In the genomic region with DNA sequence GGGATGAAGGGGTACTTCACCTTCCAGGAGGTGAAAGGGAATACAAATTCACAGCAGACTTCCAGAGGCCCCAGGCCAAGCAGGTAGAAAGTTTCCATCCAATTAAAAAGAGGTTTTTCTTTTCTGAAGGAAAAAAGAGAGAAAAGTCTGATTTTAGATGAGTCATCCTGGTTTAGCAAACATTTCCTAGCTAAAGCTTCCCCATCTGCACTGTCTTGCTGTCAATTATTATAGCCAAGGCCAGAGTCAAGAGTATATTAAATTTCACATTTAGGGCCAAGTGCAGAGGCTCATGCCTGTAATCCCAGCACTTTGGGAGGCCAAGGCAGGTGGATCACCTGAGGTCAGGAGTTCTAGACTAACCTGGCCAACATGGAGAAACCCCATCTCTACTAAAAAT, we compare ENCODE assay signal across 22 cellular contexts. TPM values are rescaled to one million over a fixed set of nuclear protein-coding genes. Genes with fewer than 3 reads are reported as not detected.
DNase-seq lines count a peak whose midpoint lies in the region; ATAC-seq, FAIRE-seq and TF ChIP-seq lines count a peak whose summit lies in the region.
"Had no signal": no experiment of that assay in that cellular context is flagged by ENCODE, and none has a peak within 500 bp of the region (broad histone marks: within the 10 kb centered on the region; RNA-seq: fewer than 3 reads in every experiment).

No MANE protein-coding gene starts in this region.

- H3K4me1 ChIP-seq in astrocyte (ENCODE audit: insufficient read depth, low read length) (no peaks in the 10 kb centered on the region), HepG2 (ENCODE audit: insufficient read depth, low read length) (peaks cover 29% of the 10 kb centered on the region)
- H3K4me1 ChIP-seq: BLaER1 had no signal

- in situ Hi-C loops in HepG2 (cut with HindIII; ENCODE audit: extremely low pct_ligation_motif_present, low pct_unique_long_range_greater_than_20kb), result no loop called here

- H3K27me3 Mint-ChIP-seq in astrocyte (ENCODE audit: low read depth, unreplicated experiment) (no peaks in the 10 kb centered on the region), MCF 10A (ENCODE audit: insufficient read depth, unreplicated experiment) (no peaks in the 10 kb centered on the region)
- H3K27me3 Mint-ChIP-seq in stimulated activated naive CD8-positive, alpha-beta T cell treated with anti-CD3 and anti-CD28 coated beads, Interleukin-15, amount 100 ng/mL, for 72 hours, result no peaks in the 10 kb centered on the region
- H3K27me3 Mint-ChIP-seq: activated naive CD8-positive, alpha-beta T cell treated with anti-CD3 and anti-CD28 coated beads for 36 hours; stimulated activated naive B cell treated with anti-CD40 and anti-IgM and Interleukin-4, amounts not matched to agents 10 μg/mL and 1 μg/mL and 100 μg/mL, for 72 hours had no signal

- DNase-seq in DMS79 (lab: John Stamatoyannopoulos, UW), result peak; percentile 91
- peak; percentile 19 for DNase-seq in NCI-H2107 (lab: John Stamatoyannopoulos, UW)
- peak; percentile 20 for DNase-seq in astrocyte (ENCODE audit: low read depth)
- DNase-seq in HepG2 (ENCODE audit: low spot score), result peak; percentile 26
- no peak for DNase-seq in MCF 10A (ENCODE audit: unreplicated experiment)
- DNase-seq in C1 segment of cervical spinal cord (lab: John Stamatoyannopoulos, UW), result no peak
- no peak for DNase-seq in stimulated activated naive CD8-positive, alpha-beta T cell treated with anti-CD3 and anti-CD28 coated beads, Interleukin-15, amount 100 ng/mL, for 72 hours
- DNase-seq: activated CD4-positive, CD25-positive, alpha-beta regulatory T cell treated with anti-CD3 and anti-CD28 coated beads, Interleukin-2, amount 50 U/mL, for 72 hours; activated naive CD8-positive, alpha-beta T cell treated with anti-CD3 and anti-CD28 coated beads for 36 hours; activated T-cell treated with anti-CD3 and anti-CD28 coated beads for 4 hours; central memory CD4-positive, alpha-beta T cell; EL; H7; heart right ventricle; small intestine; stimulated activated naive B cell treated with anti-CD40 and anti-IgM and Interleukin-4, amounts not matched to agents 10 μg/mL and 1 μg/mL and 100 μg/mL, for 72 hours had no signal

- H3K27me3 ChIP-seq in astrocyte (ENCODE audit: insufficient read depth, low read length) (no peaks in the 10 kb centered on the region), HepG2 (ENCODE audit: control insufficient read depth in 1 of 2, insufficient read depth in 2 of 2, low read length in 2 of 2) (no peaks in the 10 kb centered on the region)
- H3K27me3 ChIP-seq: BLaER1, heart right ventricle had no signal

- H3K4me3 ChIP-seq in astrocyte (ENCODE audit: insufficient read depth, low read depth, low read length), result no peak overlapping the region
- no peak overlapping the region for H3K4me3 ChIP-seq in HepG2 (replicated peaks in 1 of 3; ENCODE audit: insufficient read depth in 1 of 3, low read depth in 2 of 3, low read length in 3 of 3)
- H3K4me3 ChIP-seq: BLaER1, GM12878, heart right ventricle had no signal

- no peaks in the 10 kb centered on the region for H3K9me3 Mint-ChIP-seq in astrocyte (ENCODE audit: unreplicated experiment)
- no peaks in the 10 kb centered on the region for H3K9me3 Mint-ChIP-seq in MCF 10A (ENCODE audit: unreplicated experiment)
- no peaks in the 10 kb centered on the region for H3K9me3 Mint-ChIP-seq in stimulated activated naive CD8-positive, alpha-beta T cell treated with anti-CD3 and anti-CD28 coated beads, Interleukin-15, amount 100 ng/mL, for 72 hours
- H3K9me3 Mint-ChIP-seq: activated naive CD8-positive, alpha-beta T cell treated with anti-CD3 and anti-CD28 coated beads for 36 hours; stimulated activated naive B cell treated with anti-CD40 and anti-IgM and Interleukin-4, amounts not matched to agents 10 μg/mL and 1 μg/mL and 100 μg/mL, for 72 hours had no signal

- no peaks in the 10 kb centered on the region for H4K20me1 ChIP-seq in astrocyte (ENCODE audit: insufficient read depth, low read length)
- H4K20me1 ChIP-seq in HepG2 (ENCODE audit: insufficient read depth, low read length), result no peaks in the 10 kb centered on the region
- H4K20me1 ChIP-seq: BLaER1 had no signal

- no peak for TF ChIP-seq EP300 in HepG2 (IDR thresholded peaks at IDR 0.05; ENCODE audit: low read depth in 2 of 2, low read length in 2 of 2)
- TF ChIP-seq EP300 in HepG2 (CRISPR knock-in tag; IDR thresholded peaks at IDR 0.05; ENCODE audit: borderline replicate concordance), result no peak

- H3K9ac ChIP-seq in astrocyte (ENCODE audit: low read length), result no peak overlapping the region
- H3K9ac ChIP-seq in HepG2 (ENCODE audit: insufficient read depth, low read depth, low read length), result no peak overlapping the region
- H3K9ac ChIP-seq: BLaER1 had no signal

- BruUV-seq in HepG2 (replicated peaks; lab: Mats Ljungman, UMichigan) (no TSS peak), MCF 10A (replicated peaks; lab: Mats Ljungman, UMichigan) (no TSS peak)

- TF ChIP-seq CTCF in astrocyte (IDR thresholded peaks at IDR 0.05; ENCODE audit: insufficient read depth, low read depth, low read length), result no peak
- no peak for TF ChIP-seq CTCF in HepG2 (CRISPR knock-in tag; IDR thresholded peaks at IDR 0.05)
- TF ChIP-seq CTCF in MCF 10A (IDR thresholded peaks at IDR 0.05; ENCODE audit: unreplicated experiment), result no peak

- ATAC-seq in HepG2, result peak; percentile 60
- no peak for ATAC-seq in HG02885 (IDR thresholded peaks at IDR 0.05; ENCODE audit: poor library complexity, unreplicated experiment)
- ATAC-seq in stimulated activated naive CD8-positive, alpha-beta T cell treated with anti-CD3 and anti-CD28 coated beads, Interleukin-15, amount 100 ng/mL, for 72 hours, result no peak
- ATAC-seq: GM12878; left lobe of liver; stimulated activated naive B cell treated with anti-CD40 and anti-IgM and Interleukin-4, amounts not matched to agents 10 μg/mL and 1 μg/mL and 100 μg/mL, for 72 hours had no signal

- POLR2A ChIA-PET in HepG2 (lab: Yijun Ruan, JAX) (interaction anchor here (1.1 to 1.7 kb wide), 4 partner anchors 10 to 70 kb away, joined by 3 to 6 read pairs (median 4); no protein-coding TSS in a partner anchor), MCF 10A (lab: Yijun Ruan, JAX) (no interaction called here)

- no peak for TF ChIP-seq POLR2A in HepG2 (IDR thresholded peaks at IDR 0.05; ENCODE audit: insufficient read depth in 1 of 2, low read depth in 2 of 2, low read length in 2 of 2)

- no peaks in the 10 kb centered on the region for H3K9me3 ChIP-seq in astrocyte (ENCODE audit: insufficient read depth, low read depth, low read length)
- H3K9me3 ChIP-seq in HepG2 (ENCODE audit: low read length), result no peaks in the 10 kb centered on the region
- H3K9me3 ChIP-seq: BLaER1, heart right ventricle had no signal

- CTCF ChIA-PET in HepG2 (lab: Yijun Ruan, JAX; ENCODE audit: low intra/inter-chr PET ratio, low total read pairs), result no interaction called here
- CTCF ChIA-PET in MCF 10A (lab: Yijun Ruan, JAX), result no interaction called here

- H3K36me3 ChIP-seq in astrocyte (ENCODE audit: insufficient read depth, low read length) (peaks cover 22% of the 10 kb centered on the region), HepG2 (replicated peaks in 1 of 2; ENCODE audit: control insufficient read depth in 1 of 2, insufficient read depth in 2 of 2, low read length in 2 of 2) (peaks cover 8 to 27% of the 10 kb centered on the region in 2 experiments)

- H3K4me1 Mint-ChIP-seq in astrocyte (ENCODE audit: low read depth, unreplicated experiment), result peaks cover 5% of the 10 kb centered on the region
- no peaks in the 10 kb centered on the region for H3K4me1 Mint-ChIP-seq in MCF 10A (ENCODE audit: insufficient read depth, unreplicated experiment)
- H3K4me1 Mint-ChIP-seq in stimulated activated naive CD8-positive, alpha-beta T cell treated with anti-CD3 and anti-CD28 coated beads, Interleukin-15, amount 100 ng/mL, for 72 hours, result no peaks in the 10 kb centered on the region
- H3K4me1 Mint-ChIP-seq: activated naive CD8-positive, alpha-beta T cell treated with anti-CD3 and anti-CD28 coated beads for 36 hours; stimulated activated naive B cell treated with anti-CD40 and anti-IgM and Interleukin-4, amounts not matched to agents 10 μg/mL and 1 μg/mL and 100 μg/mL, for 72 hours had no signal

- no peak overlapping the region for H2AFZ ChIP-seq in astrocyte (ENCODE audit: low read depth, low read length)
- no peak overlapping the region for H2AFZ ChIP-seq in HepG2 (ENCODE audit: low read length)

- H3K79me2 ChIP-seq in astrocyte (ENCODE audit: insufficient read depth, low read length) (no peaks in the 10 kb centered on the region), HepG2 (ENCODE audit: insufficient read depth, low read length) (no peaks in the 10 kb centered on the region)

- H3K36me3 Mint-ChIP-seq in astrocyte (ENCODE audit: low read depth, unreplicated experiment) (peaks cover 2% of the 10 kb centered on the region), MCF 10A (ENCODE audit: insufficient read depth, unreplicated experiment) (peaks cover 42% of the 10 kb centered on the region)

- peak overlapping the region; percentile 42 for H3K27ac Mint-ChIP-seq in astrocyte (ENCODE audit: unreplicated experiment)
- no peak overlapping the region for H3K27ac Mint-ChIP-seq in MCF 10A (ENCODE audit: low read depth, unreplicated experiment)
- H3K27ac Mint-ChIP-seq in stimulated activated naive CD8-positive, alpha-beta T cell treated with anti-CD3 and anti-CD28 coated beads, Interleukin-15, amount 100 ng/mL, for 72 hours, result no peak overlapping the region
- H3K27ac Mint-ChIP-seq: activated naive CD8-positive, alpha-beta T cell treated with anti-CD3 and anti-CD28 coated beads for 36 hours; stimulated activated naive B cell treated with anti-CD40 and anti-IgM and Interleukin-4, amounts not matched to agents 10 μg/mL and 1 μg/mL and 100 μg/mL, for 72 hours had no signal

- no peak for TF ChIP-seq RAD21 in HepG2 (CRISPR knock-in tag; IDR thresholded peaks at IDR 0.05)

- intact Hi-C loops in HepG2 (cut with micrococcal nuclease; ENCODE audit: unreplicated experiment), result no loop called here
- intact Hi-C loops in MCF 10A (cut with micrococcal nuclease), result no loop called here

- H3K4me3 Mint-ChIP-seq in astrocyte (ENCODE audit: unreplicated experiment), result no peak overlapping the region
- H3K4me3 Mint-ChIP-seq in MCF 10A (ENCODE audit: unreplicated experiment), result no peak overlapping the region
- no peak overlapping the region for H3K4me3 Mint-ChIP-seq in stimulated activated naive CD8-positive, alpha-beta T cell treated with anti-CD3 and anti-CD28 coated beads, Interleukin-15, amount 100 ng/mL, for 72 hours
- H3K4me3 Mint-ChIP-seq: activated naive CD8-positive, alpha-beta T cell treated with anti-CD3 and anti-CD28 coated beads for 36 hours; stimulated activated naive B cell treated with anti-CD40 and anti-IgM and Interleukin-4, amounts not matched to agents 10 μg/mL and 1 μg/mL and 100 μg/mL, for 72 hours had no signal

- H3K4me2 ChIP-seq in astrocyte (ENCODE audit: low read length), result no peak overlapping the region
- H3K4me2 ChIP-seq in HepG2 (ENCODE audit: low read depth, low read length), result peak overlapping the region; percentile 9; the same call in 1 of the 2 replicates
- H3K4me2 ChIP-seq: BLaER1 had no signal

- no peak overlapping the region for H3K27ac ChIP-seq in astrocyte (ENCODE audit: low read depth, low read length)
- H3K27ac ChIP-seq in HepG2 (ENCODE audit: extremely low read length, insufficient read depth, low read length), result peak overlapping the region; percentile 53
- H3K27ac ChIP-seq: BLaER1, epithelial cell of prostate, heart right ventricle had no signal

- FAIRE-seq in astrocyte (lab: Jason Lieb, UNC) (no peak), HepG2 (lab: Jason Lieb, UNC) (no peak)
- FAIRE-seq: GM12878, small intestine had no signal

RNA-seq across cellular contexts. Expression of a gene that starts 21.4 kb away (rescaled TPM):
- 251 and 285 TPM in 2 replicates for total RNA-seq in astrocyte
- 312 and 363 TPM in 2 replicates for total RNA-seq in HepG2 (2016; rRNA removed; fragmentation: Illumina TruSeq; extraction: Trizol)
- total RNA-seq in HepG2 (2016; cell fraction: cytosol; rRNA removed; fragmentation: Illumina TruSeq; extraction: Trizol; ENCODE audit: low read depth), result 93.1 and 138 TPM in 2 replicates
- 330 and 377 TPM in 2 replicates for total RNA-seq in HepG2 (2016; cell fraction: insoluble cytoplasmic fraction; rRNA removed; fragmentation: Illumina TruSeq; extraction: Trizol)
- total RNA-seq in HepG2 (2016; cell fraction: membrane; rRNA removed; fragmentation: Illumina TruSeq; extraction: Trizol), result 90.9 and 140 TPM in 2 replicates
- total RNA-seq in HepG2 (2016; cell fraction: nucleus; rRNA removed; fragmentation: Illumina TruSeq; extraction: Trizol), result 278 and 315 TPM in 2 replicates
- 220 and 256 TPM in 2 replicates for polyA plus RNA-seq in HepG2 (2011; rRNA removed)
- 307 and 524 TPM in 2 replicates for polyA plus RNA-seq in HepG2 (2011; cell fraction: cytosol; rRNA removed)
- polyA plus RNA-seq in HepG2 (2011; cell fraction: nucleus; rRNA removed), result 91.7 and 102 TPM in 2 replicates
- polyA plus RNA-seq in HepG2 (2012), result 411 and 581 TPM in 2 replicates
- polyA plus RNA-seq in HepG2 (2016; cell fraction: cytosol; fragmentation: Illumina TruSeq; extraction: Trizol; ENCODE audit: low read depth), result 163 and 221 TPM in 2 replicates
- polyA plus RNA-seq in HepG2 (2016; cell fraction: insoluble cytoplasmic fraction; fragmentation: Illumina TruSeq; extraction: Trizol; ENCODE audit: low read depth), result 491 and 517 TPM in 2 replicates
- polyA plus RNA-seq in HepG2 (2016; cell fraction: membrane; fragmentation: Illumina TruSeq; extraction: Trizol; ENCODE audit: low read depth), result 170 and 204 TPM in 2 replicates
- polyA plus RNA-seq in HepG2 (2016; cell fraction: nucleus; fragmentation: Illumina TruSeq; extraction: Trizol; ENCODE audit: insufficient read depth, low read depth), result 572 and 587 TPM in 2 replicates
- polyA minus RNA-seq in HepG2 (2011; rRNA and poly(A)+ RNA removed; ENCODE audit: low replicate concordance), result 103 and 165 TPM in 2 replicates
- polyA minus RNA-seq in HepG2 (2011; cell fraction: cytosol; rRNA and poly(A)+ RNA removed), result 108 and 131 TPM in 2 replicates
- 63.0 and 77.8 TPM in 2 replicates for polyA minus RNA-seq in HepG2 (2011; cell fraction: nucleus; rRNA and poly(A)+ RNA removed)
- 156 and 186 TPM in 2 replicates for total RNA-seq in MCF 10A (2022)

RNA-seq across cellular contexts. Expression of a gene that starts 37.4 kb away (rescaled TPM):
- total RNA-seq in astrocyte (not detected in 2 replicates), HepG2 (2016; rRNA removed; fragmentation: Illumina TruSeq; extraction: Trizol) (0.13 TPM in 1 of 2 replicates, not detected in the other), MCF 10A (2022) (not detected in 2 replicates)
- not detected in 2 replicates for total RNA-seq in HepG2 (2016; cell fraction: cytosol; rRNA removed; fragmentation: Illumina TruSeq; extraction: Trizol; ENCODE audit: low read depth)
- total RNA-seq in HepG2 (2016; cell fraction: insoluble cytoplasmic fraction; rRNA removed; fragmentation: Illumina TruSeq; extraction: Trizol), result not detected in 2 replicates
- total RNA-seq in HepG2 (2016; cell fraction: membrane; rRNA removed; fragmentation: Illumina TruSeq; extraction: Trizol), result not detected in 2 replicates
- 0.34 TPM in 1 of 2 replicates, not detected in the other for total RNA-seq in HepG2 (2016; cell fraction: nucleus; rRNA removed; fragmentation: Illumina TruSeq; extraction: Trizol)
- 0.48 and 0.58 TPM in 2 replicates for polyA plus RNA-seq in HepG2 (2011; rRNA removed)
- 0.35 and 0.43 TPM in 2 replicates for polyA plus RNA-seq in HepG2 (2011; cell fraction: cytosol; rRNA removed)
- polyA plus RNA-seq in HepG2 (2011; cell fraction: nucleus; rRNA removed), result 0.61 and 0.71 TPM in 2 replicates
- 0.13 and 0.20 TPM in 2 replicates for polyA plus RNA-seq in HepG2 (2012)
- not detected in 2 replicates for polyA plus RNA-seq in HepG2 (2016; cell fraction: cytosol; fragmentation: Illumina TruSeq; extraction: Trizol; ENCODE audit: low read depth)
- not detected in 2 replicates for polyA plus RNA-seq in HepG2 (2016; cell fraction: insoluble cytoplasmic fraction; fragmentation: Illumina TruSeq; extraction: Trizol; ENCODE audit: low read depth)
- polyA plus RNA-seq in HepG2 (2016; cell fraction: membrane; fragmentation: Illumina TruSeq; extraction: Trizol; ENCODE audit: low read depth), result not detected in 2 replicates
- 0.41 TPM in 1 of 2 replicates, not detected in the other for polyA plus RNA-seq in HepG2 (2016; cell fraction: nucleus; fragmentation: Illumina TruSeq; extraction: Trizol; ENCODE audit: insufficient read depth, low read depth)
- 0.86 TPM in 1 of 2 replicates, not detected in the other for polyA minus RNA-seq in HepG2 (2011; rRNA and poly(A)+ RNA removed; ENCODE audit: low replicate concordance)
- not detected in 2 replicates for polyA minus RNA-seq in HepG2 (2011; cell fraction: cytosol; rRNA and poly(A)+ RNA removed)
- polyA minus RNA-seq in HepG2 (2011; cell fraction: nucleus; rRNA and poly(A)+ RNA removed), result 0.64 TPM in 1 of 2 replicates, not detected in the other
- total RNA-seq: activated naive CD8-positive, alpha-beta T cell treated with anti-CD3 and anti-CD28 coated beads for 36 hours; GM12878; H7; T-helper 1 cell treated with Interleukin-12 subunit alpha and Interleukin-12 subunit beta and Interleukin-4 antibody, amounts not matched to agents 30 ng/mL and 1 ng/mL, for 36 hours had no signal

RNA-seq across cellular contexts. Expression of a gene that starts 38.4 kb away (rescaled TPM):
- total RNA-seq in astrocyte, result 39.8 and 43.7 TPM in 2 replicates
- total RNA-seq in HepG2 (2016; rRNA removed; fragmentation: Illumina TruSeq; extraction: Trizol), result 50.0 and 88.0 TPM in 2 replicates
- 27.9 and 37.5 TPM in 2 replicates for total RNA-seq in HepG2 (2016; cell fraction: cytosol; rRNA removed; fragmentation: Illumina TruSeq; extraction: Trizol; ENCODE audit: low read depth)
- 46.2 and 90.8 TPM in 2 replicates for total RNA-seq in HepG2 (2016; cell fraction: insoluble cytoplasmic fraction; rRNA removed; fragmentation: Illumina TruSeq; extraction: Trizol)
- 39.8 and 40.9 TPM in 2 replicates for total RNA-seq in HepG2 (2016; cell fraction: membrane; rRNA removed; fragmentation: Illumina TruSeq; extraction: Trizol)
- 81.9 and 98.4 TPM in 2 replicates for total RNA-seq in HepG2 (2016; cell fraction: nucleus; rRNA removed; fragmentation: Illumina TruSeq; extraction: Trizol)
- 53.5 and 75.8 TPM in 2 replicates for polyA plus RNA-seq in HepG2 (2011; rRNA removed)
- 34.9 and 52.4 TPM in 2 replicates for polyA plus RNA-seq in HepG2 (2011; cell fraction: cytosol; rRNA removed)
- 23.3 and 25.4 TPM in 2 replicates for polyA plus RNA-seq in HepG2 (2011; cell fraction: nucleus; rRNA removed)
- 33.9 and 48.4 TPM in 2 replicates for polyA plus RNA-seq in HepG2 (2012)
- polyA plus RNA-seq in HepG2 (2016; cell fraction: cytosol; fragmentation: Illumina TruSeq; extraction: Trizol; ENCODE audit: low read depth), result 21.7 and 23.1 TPM in 2 replicates
- polyA plus RNA-seq in HepG2 (2016; cell fraction: insoluble cytoplasmic fraction; fragmentation: Illumina TruSeq; extraction: Trizol; ENCODE audit: low read depth), result 45.9 and 50.8 TPM in 2 replicates
- polyA plus RNA-seq in HepG2 (2016; cell fraction: membrane; fragmentation: Illumina TruSeq; extraction: Trizol; ENCODE audit: low read depth), result 29.3 and 35.8 TPM in 2 replicates
- 116 and 123 TPM in 2 replicates for polyA plus RNA-seq in HepG2 (2016; cell fraction: nucleus; fragmentation: Illumina TruSeq; extraction: Trizol; ENCODE audit: insufficient read depth, low read depth)
- 65.9 and 176 TPM in 2 replicates for polyA minus RNA-seq in HepG2 (2011; rRNA and poly(A)+ RNA removed; ENCODE audit: low replicate concordance)
- polyA minus RNA-seq in HepG2 (2011; cell fraction: cytosol; rRNA and poly(A)+ RNA removed), result 34.7 TPM in 2 replicates
- 63.3 and 64.3 TPM in 2 replicates for polyA minus RNA-seq in HepG2 (2011; cell fraction: nucleus; rRNA and poly(A)+ RNA removed)
- 33.8 and 37.2 TPM in 2 replicates for total RNA-seq in MCF 10A (2022)

Comparison
In these comparisons a context has a peak if more than half of its experiments do, and no peak if none do; other contexts are left out.
1. DNase-seq: peak in DMS79 (single experiment), NCI-H2107 (single experiment), astrocyte (single experiment) and HepG2 (single experiment); none in MCF 10A (single experiment), C1 segment of cervical spinal cord (0 of 14) and stimulated activated naive CD8-positive, alpha-beta T cell treated with anti-CD3 and anti-CD28 coated beads, Interleukin-15, amount 100 ng/mL, for 72 hours (0 of 2).